ENCODE assay signal across 18 cellular contexts in the genomic region with DNA sequence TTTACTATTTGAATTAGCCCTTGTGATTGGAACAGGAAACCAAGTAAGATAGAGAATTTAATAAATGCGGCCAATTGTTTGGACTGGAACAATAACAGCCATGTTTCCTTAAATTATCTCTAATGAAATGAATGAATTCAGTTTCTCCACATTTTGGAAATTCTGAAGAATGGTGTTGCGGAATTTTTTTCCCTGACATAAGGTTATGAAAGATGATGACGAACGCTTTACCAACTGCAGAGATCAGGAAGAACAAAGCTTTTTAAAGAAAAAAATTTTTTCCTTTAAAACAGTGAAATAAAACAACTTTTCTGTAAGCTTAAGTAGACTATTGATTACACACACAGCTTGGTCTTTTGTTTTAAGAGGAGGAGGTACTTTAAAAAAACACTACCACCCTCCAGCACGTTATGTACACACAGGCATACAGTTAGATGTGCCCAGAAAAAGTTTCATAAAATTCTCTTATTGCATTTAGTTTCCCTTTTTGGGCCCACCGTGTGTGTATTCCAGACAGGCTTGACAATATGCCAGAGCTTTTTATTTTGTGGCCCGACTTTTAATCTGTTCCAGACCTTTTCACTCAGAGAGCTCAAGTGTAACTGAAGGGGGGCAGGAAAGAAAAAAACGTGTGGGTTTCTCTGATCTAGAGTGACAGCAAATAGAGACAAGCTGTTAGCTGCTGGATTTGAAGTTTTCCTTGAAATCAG.
DNase-seq lines count a peak whose midpoint lies in the region; ATAC-seq, FAIRE-seq and TF ChIP-seq lines count a peak whose summit lies in the region.
"Had no signal": no experiment of that assay in that cellular context is flagged by ENCODE, and none has a peak within 500 bp of the region (broad histone marks: within the 10 kb centered on the region; RNA-seq: fewer than 3 reads in every experiment).

No MANE protein-coding gene starts in this region.

- H3K27me3 Mint-ChIP-seq in T-helper 17 cell, result peaks cover 29% of the 10 kb centered on the region

- H3K23ac ChIP-seq in H1 (ENCODE audit: insufficient read length), result no peak overlapping the region

- intact Hi-C loops in Right ventricle myocardium superior (cut with DNase I) (no loop called here), Right ventricle myocardium inferior (cut with DNase I) (no loop called here), upper lobe of right lung (cut with DNase I) (no loop called here), transverse colon (cut with DNase I; ENCODE audit: low total_unique reads) (no loop called here)

- no peak overlapping the region for H3K18ac ChIP-seq in H1 (ENCODE audit: extremely low read depth, low read length)

- no peak overlapping the region for H2BK12ac ChIP-seq in H1 (ENCODE audit: low read depth, low read length)

- no peaks in the 10 kb centered on the region for H3K27me3 ChIP-seq in H1 (replicated peaks in 1 of 4; ENCODE audit: control insufficient read depth in 3 of 4, extremely low read depth in 1 of 4, insufficient read depth in 3 of 4, low read length in 3 of 4)
- no peaks in the 10 kb centered on the region for H3K27me3 ChIP-seq in muscle layer of duodenum (ENCODE audit: low read depth, low read length)
- H3K27me3 ChIP-seq in upper lobe of right lung, result no peaks in the 10 kb centered on the region
- no peaks in the 10 kb centered on the region for H3K27me3 ChIP-seq in transverse colon

- 78% methylated on average over 8 of the region's 8 CpGs; no CpG with 5 or more reads in 1 of the 2 experiments for WGBS in H1 (ENCODE audit: extremely low coverage in 1 of 2, insufficient coverage in 1 of 2, insufficient read length in 1 of 2, insufficient replicate concordance in 2 of 2, low coverage in 1 of 2, low lambda C conversion rate in 2 of 2, missing lambda C conversion rate in 1 of 2), 2 experiments
- WGBS in transverse colon (ENCODE audit: low coverage in 1 of 2), 2 donors, result 58 to 59% methylated on average over 8 of the region's 8 CpGs

- DNase-seq in Right ventricle myocardium superior (no peak), Right ventricle myocardium inferior (ENCODE audit: missing footprints) (no peak), H1 (ENCODE audit: low read depth in 1 of 2, low spot score in 2 of 2) (no peak), upper lobe of right lung (no peak), transverse colon (no peak), NCI-H1048 (lab: John Stamatoyannopoulos, UW) (no peak), T-helper 17 cell (no peak)
- DNase-seq: activated T-cell treated with anti-CD3 and anti-CD28 coated beads, Interleukin-2, amount 50 U/mL, for 24 hours; amygdala; DMS 273 treated with DMSO at 0.1 percent for 48 hours; NCI-H146; NCI-H748 treated with DMSO at 0.1 percent for 48 hours had no signal

- H3K23me2 ChIP-seq in H1 (ENCODE audit: low read depth, low read length), result no peaks in the 10 kb centered on the region

- TF ChIP-seq EP300 in H1 (IDR thresholded peaks at IDR 0.05; ENCODE audit: borderline replicate concordance in 1 of 2, low read depth in 2 of 2, low read length in 2 of 2), result no peak
- TF ChIP-seq EP300 in transverse colon (IDR thresholded peaks at IDR 0.05; ENCODE audit: low read depth), result no peak

- H3K36me3 Mint-ChIP-seq in T-helper 17 cell (ENCODE audit: low read depth), result no peaks in the 10 kb centered on the region
- H3K36me3 Mint-ChIP-seq: IgD-negative memory B cell had no signal

- no peak overlapping the region for H3K9ac ChIP-seq in H1 (replicated peaks in 1 of 4; ENCODE audit: extremely low read depth in 1 of 4, low read depth in 3 of 4, low read length in 3 of 4)

- no peak overlapping the region for H3K56ac ChIP-seq in H1 (replicated peaks; ENCODE audit: insufficient read length, low read depth, low read length)

- H2BK120ac ChIP-seq in H1 (replicated peaks; ENCODE audit: low read depth, low read length), result no peak overlapping the region

- CTCF ChIA-PET in H1 (lab: Charles Lee; ENCODE audit: partially characterized antibody), result interaction anchor here (0.7 to 1.8 kb wide), 8 partner anchors 10 to 179 kb away, joined by 3 to 6 read pairs (median 4); no protein-coding TSS in a partner anchor

- H3K14ac ChIP-seq in H1 (ENCODE audit: insufficient read length), result no peak overlapping the region

- H3K9me3 ChIP-seq in H1 (ENCODE audit: insufficient read depth in 2 of 2, low read depth in 1 of 2, low read length in 1 of 2) (no peaks in the 10 kb centered on the region), muscle layer of duodenum (ENCODE audit: control insufficient read depth in 1 of 2, low read length in 2 of 2) (no peaks in the 10 kb centered on the region), upper lobe of right lung (no peaks in the 10 kb centered on the region), transverse colon (no peaks in the 10 kb centered on the region), T-helper 17 cell (ENCODE audit: control insufficient read depth, low read length, poor library complexity, severe bottlenecking) (no peaks in the 10 kb centered on the region)
- H3K9me3 ChIP-seq: A549, HAP-1 had no signal

- H4K20me1 ChIP-seq in H1 (replicated peaks in 1 of 2; ENCODE audit: control insufficient read depth in 1 of 2, insufficient read depth in 2 of 2, low read length in 2 of 2), result peaks cover 0 to 1% of the 10 kb centered on the region in 2 experiments

- no peak overlapping the region for H3K27ac ChIP-seq in H1 (ENCODE audit: low read depth, low read length)
- H3K27ac ChIP-seq in muscle layer of duodenum (ENCODE audit: low read length), result peak overlapping the region; percentile 29
- peak overlapping the region; percentile 2 for H3K27ac ChIP-seq in upper lobe of right lung
- H3K27ac ChIP-seq in transverse colon, result peak overlapping the region in 2 of 4 donors; percentile 18 to 27
- H3K27ac ChIP-seq: A549 had no signal

- no peak overlapping the region for H2AK5ac ChIP-seq in H1 (ENCODE audit: low read depth, low read length)

- no peak overlapping the region for H3K4me2 ChIP-seq in H1 (ENCODE audit: insufficient read depth in 1 of 2, low read depth in 2 of 2, low read length in 2 of 2)
- H3K4me2 ChIP-seq: A549 had no signal

- TF ChIP-seq POLR2A in H1 (IDR thresholded peaks at IDR 0.05; ENCODE audit: control extremely low read depth in 1 of 2, low read depth in 2 of 2, low read length in 2 of 2) (no peak), transverse colon (IDR thresholded peaks at IDR 0.05) (no peak)

- FAIRE-seq in H1 (lab: Jason Lieb, UNC), result peak; percentile 36
- FAIRE-seq: A549, GM12878, urothelium cell line had no signal

- no peak overlapping the region for H3K4me3 ChIP-seq in H1 (ENCODE audit: extremely low read depth in 1 of 4, insufficient read depth in 2 of 4, low read depth in 3 of 4, low read length in 4 of 4)
- no peak overlapping the region for H3K4me3 ChIP-seq in muscle layer of duodenum (ENCODE audit: low read depth in 1 of 2, low read length in 2 of 2)
- no peak overlapping the region for H3K4me3 ChIP-seq in upper lobe of right lung
- no peak overlapping the region for H3K4me3 ChIP-seq in transverse colon
- H3K4me3 ChIP-seq: A549, GM12878, HAP-1 had no signal

- H2AFZ ChIP-seq in H1 (ENCODE audit: low read length), result no peak overlapping the region

- H3K79me1 ChIP-seq in H1 (ENCODE audit: low read depth, low read length), result no peaks in the 10 kb centered on the region

- H3K4me1 ChIP-seq in H1 (replicated peaks in 1 of 4; ENCODE audit: control insufficient read depth in 3 of 4, insufficient read depth in 4 of 4, low read length in 3 of 4) (peaks cover 0 to 7% (median 3%) of the 10 kb centered on the region in 4 experiments; a peak in 4 of 7 replicates), muscle layer of duodenum (ENCODE audit: control insufficient read depth in 1 of 2, insufficient read depth in 2 of 2, low read length in 2 of 2) (peaks cover 0 to 19% of the 10 kb centered on the region in 2 donors), upper lobe of right lung (peaks cover 20% of the 10 kb centered on the region), transverse colon (peaks cover 0 to 31% (median 0%) of the 10 kb centered on the region in 4 donors)

- no peak overlapping the region for H2BK15ac ChIP-seq in H1 (ENCODE audit: low read length)

- H3K36me3 ChIP-seq in H1 (ENCODE audit: control insufficient read depth in 2 of 4, insufficient read depth in 4 of 4, low read length in 3 of 4), result no peaks in the 10 kb centered on the region
- no peaks in the 10 kb centered on the region for H3K36me3 ChIP-seq in muscle layer of duodenum (ENCODE audit: control insufficient read depth in 1 of 2, insufficient read depth in 2 of 2, low read length in 2 of 2)
- H3K36me3 ChIP-seq in upper lobe of right lung, result no peaks in the 10 kb centered on the region
- H3K36me3 ChIP-seq in transverse colon, result no peaks in the 10 kb centered on the region
- H3K36me3 ChIP-seq: HAP-1 had no signal

- H3K27ac Mint-ChIP-seq in T-helper 17 cell, result no peak overlapping the region
- H3K27ac Mint-ChIP-seq: activated T-cell treated with anti-CD3 and anti-CD28 coated beads, Interleukin-2, amount 50 U/mL, for 24 hours; IgD-negative memory B cell had no signal

- H3K4me1 Mint-ChIP-seq in T-helper 17 cell, result no peaks in the 10 kb centered on the region
- H3K4me1 Mint-ChIP-seq: IgD-negative memory B cell had no signal

- peaks cover 0 to 16% of the 10 kb centered on the region in 2 experiments; a peak in 2 of 4 replicates for H3K79me2 ChIP-seq in H1 (ENCODE audit: control insufficient read depth in 1 of 2, insufficient read depth in 2 of 2, low read length in 2 of 2)

- ATAC-seq in Right ventricle myocardium superior (ENCODE audit: poor library complexity) (peak; percentile 42), Right ventricle myocardium inferior (no peak), upper lobe of right lung (peak; percentile 23), T-helper 17 cell (no peak)
- ATAC-seq: A549, GM12878 had no signal

- TF ChIP-seq CTCF in H1 (IDR thresholded peaks at IDR 0.05; ENCODE audit: control extremely low read depth in 1 of 3, insufficient read depth in 1 of 3, low read depth in 1 of 3, low read length in 3 of 3), result no peak
- no peak for TF ChIP-seq CTCF in upper lobe of right lung (IDR thresholded peaks at IDR 0.05)
- no peak for TF ChIP-seq CTCF in transverse colon (IDR thresholded peaks at IDR 0.05)

- no peak overlapping the region for H2BK20ac ChIP-seq in H1 (ENCODE audit: low read length)

- in situ Hi-C loops in transverse colon (cut with MboI; ENCODE audit: low pct_ligation_motif_present in 1 of 4, low pct_unique_long_range_greater_than_20kb in 1 of 4, low sequenced_read_pairs in 3 of 4), result no loop called here

- no peak overlapping the region for H4K91ac ChIP-seq in H1 (replicated peaks; ENCODE audit: insufficient read length, low read length)

- H4K8ac ChIP-seq in H1 (ENCODE audit: extremely low read depth, insufficient read depth, low read length), result no peak overlapping the region

- no peak overlapping the region for H3K4me3 Mint-ChIP-seq in T-helper 17 cell
- H3K4me3 Mint-ChIP-seq: activated T-cell treated with anti-CD3 and anti-CD28 coated beads, Interleukin-2, amount 50 U/mL, for 24 hours; IgD-negative memory B cell had no signal

- POLR2A ChIA-PET in H1 (lab: Charles Lee; ENCODE audit: partially characterized antibody), result interaction anchor here (1.1 to 1.6 kb wide), 2 partner anchors 10 to 76 kb away, joined by 4 to 5 read pairs; no protein-coding TSS in a partner anchor

- no peak overlapping the region for H2BK5ac ChIP-seq in H1 (ENCODE audit: low read depth, low read length)

- TF ChIP-seq RAD21 in H1 (IDR thresholded peaks at IDR 0.05 in 1 of 2, conservative IDR thresholded peaks at IDR 0.05 in 1 of 2; ENCODE audit: low read depth in 2 of 2, low read length in 2 of 2), result no peak

- H4K5ac ChIP-seq in H1 (ENCODE audit: insufficient read length, low read depth, low read length), result no peak overlapping the region

- no peak overlapping the region for H3K4ac ChIP-seq in H1 (replicated peaks; ENCODE audit: insufficient read length, low read depth, low read length)

Comparison
In these comparisons a context has a peak if more than half of its experiments do, and no peak if none do; other contexts are left out.
1. ATAC-seq: peak in Right ventricle myocardium superior (single experiment) and upper lobe of right lung (single experiment); none in Right ventricle myocardium inferior (single experiment) and T-helper 17 cell (single experiment).